In the genomic region with DNA sequence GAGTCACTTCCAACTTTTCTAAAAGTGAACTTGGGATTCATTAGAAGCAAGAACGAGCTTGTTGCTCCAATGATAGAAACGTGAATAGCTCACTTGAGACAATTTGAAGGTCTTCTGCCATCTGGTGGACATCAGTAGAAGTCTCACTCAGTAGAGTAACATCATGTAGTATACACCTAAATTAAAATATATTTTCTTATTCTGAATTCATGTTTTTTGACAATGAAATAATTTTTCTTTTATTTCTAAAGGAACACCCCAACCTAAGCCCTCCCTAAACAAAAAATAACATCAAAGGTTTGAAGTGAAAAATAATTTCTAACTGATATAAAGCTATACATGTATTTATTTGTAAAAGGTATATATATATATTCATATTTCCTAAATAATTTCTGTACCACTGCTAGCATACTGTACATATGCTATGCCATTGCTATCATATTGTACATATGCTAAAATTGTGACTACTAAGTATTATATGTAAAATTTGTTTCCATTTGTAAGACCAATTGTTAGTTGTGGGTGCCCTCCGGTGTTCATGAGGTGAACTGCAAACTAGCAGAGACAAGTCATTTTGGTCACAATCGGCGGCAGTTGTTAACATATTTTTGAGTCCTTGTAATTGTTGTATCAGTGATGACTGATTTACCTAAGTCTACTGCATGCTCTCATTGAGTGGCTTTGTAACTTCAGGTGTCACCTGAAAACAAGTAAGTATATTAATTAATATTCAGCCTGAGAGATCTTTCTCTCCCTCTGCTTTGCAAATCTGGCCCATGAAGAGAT, we compare ENCODE assay signal across 9 cellular contexts.
DNase-seq lines count a peak whose midpoint lies in the region; ATAC-seq and TF ChIP-seq lines count a peak whose summit lies in the region.
"Had no signal": no experiment of that assay in that cellular context is flagged by ENCODE, and none has a peak within 500 bp of the region (broad histone marks: within the 10 kb centered on the region; RNA-seq: fewer than 3 reads in every experiment).

No MANE protein-coding gene starts in this region.

- H3K36me3 ChIP-seq in esophagus squamous epithelium: no peaks in the 10 kb centered on the region
- no peaks in the 10 kb centered on the region for H3K36me3 ChIP-seq in uterus

- H3K27me3 ChIP-seq in esophagus squamous epithelium (no peaks in the 10 kb centered on the region), uterus (no peaks in the 10 kb centered on the region)

- no peak overlapping the region for H3K4me3 ChIP-seq in esophagus squamous epithelium
- no peak overlapping the region for H3K4me3 ChIP-seq in uterus

- 2 to 9% methylated on average over 5 of the region's 5 CpGs for WGBS in esophagus squamous epithelium, 2 donors

- DNase-seq in DMS153 (lab: John Stamatoyannopoulos, UW) (peak; percentile 67), NCI-H345 (lab: John Stamatoyannopoulos, UW) (peak; percentile 63), esophagus squamous epithelium (lab: John Stamatoyannopoulos, UW) (no peak), natural killer cell (no peak), uterus (peak in 1 of 2 donors; percentile 16)
- DNase-seq in activated CD4-positive, alpha-beta T cell treated with anti-CD3 and anti-CD28 coated beads, Interleukin-2, amount 50 U/mL, for 4 hours: peak; percentile 5 to 7

- H3K4me3 Mint-ChIP-seq in natural killer cell: no peak overlapping the region
- H3K4me3 Mint-ChIP-seq: activated naive CD8-positive, alpha-beta T cell had no signal

- H3K9me3 Mint-ChIP-seq in natural killer cell: no peaks in the 10 kb centered on the region

- no peaks in the 10 kb centered on the region for H3K36me3 Mint-ChIP-seq in natural killer cell
- H3K36me3 Mint-ChIP-seq: activated naive CD8-positive, alpha-beta T cell had no signal

- intact Hi-C loops in esophagus squamous epithelium (cut with DNase I): no loop called here
- intact Hi-C loops in natural killer cell (cut with micrococcal nuclease): loop anchor here (2.0 kb wide), 2 partner anchors 628 to 1008 kb away; no protein-coding TSS in a partner anchor
- intact Hi-C loops in uterus (cut with DNase I; ENCODE audit: low total_unique reads): no loop called here

- H3K27ac ChIP-seq in esophagus squamous epithelium (no peak overlapping the region), uterus (no peak overlapping the region)

- ATAC-seq in GM19463 (IDR thresholded peaks at IDR 0.05; ENCODE audit: unreplicated experiment) (peak; percentile 91), HG03457 (IDR thresholded peaks at IDR 0.05; ENCODE audit: unreplicated experiment) (peak; percentile 94), natural killer cell (peak; percentile 52 to 76 (median 70))

- H3K27me3 Mint-ChIP-seq in natural killer cell (ENCODE audit: low read depth in 2 of 2): no peaks in the 10 kb centered on the region
- H3K27me3 Mint-ChIP-seq: activated naive CD8-positive, alpha-beta T cell had no signal

- H3K4me1 ChIP-seq in esophagus squamous epithelium: peaks cover 0 to 9% (median 0%) of the 10 kb centered on the region in 3 donors
- H3K4me1 ChIP-seq in uterus: no peaks in the 10 kb centered on the region

- peak in 5 of 6 experiments; percentile 44 to 72 (median 61) for TF ChIP-seq CTCF in esophagus squamous epithelium (IDR thresholded peaks at IDR 0.05)
- peak; percentile 69 for TF ChIP-seq CTCF in natural killer cell (IDR thresholded peaks at IDR 0.05)
- TF ChIP-seq CTCF in uterus (IDR thresholded peaks at IDR 0.05): peak; percentile 5 to 32 (median 26)

- no peaks in the 10 kb centered on the region for H3K9me3 ChIP-seq in esophagus squamous epithelium
- no peaks in the 10 kb centered on the region for H3K9me3 ChIP-seq in uterus

- TF ChIP-seq POLR2A in esophagus squamous epithelium (IDR thresholded peaks at IDR 0.05) (no peak), uterus (IDR thresholded peaks at IDR 0.05) (no peak)

- H3K4me1 Mint-ChIP-seq in natural killer cell: no peaks in the 10 kb centered on the region

- H3K27ac Mint-ChIP-seq in natural killer cell: no peak overlapping the region
- H3K27ac Mint-ChIP-seq: activated naive CD8-positive, alpha-beta T cell had no signal

Comparison
In these comparisons a context has a peak if more than half of its experiments do, and no peak if none do; other contexts are left out.
1. DNase-seq: peak in DMS153 (single experiment), NCI-H345 (single experiment) and activated CD4-positive, alpha-beta T cell treated with anti-CD3 and anti-CD28 coated beads, Interleukin-2, amount 50 U/mL, for 4 hours (2 of 2); none in esophagus squamous epithelium (single experiment) and natural killer cell (single experiment).
2. Peak in every context shown above with its lines, with median percentiles within 50 percentile points of each other: ATAC-seq and CTCF ChIP-seq.